38 cellular contexts compared by ENCODE assay signal in the genomic region with DNA sequence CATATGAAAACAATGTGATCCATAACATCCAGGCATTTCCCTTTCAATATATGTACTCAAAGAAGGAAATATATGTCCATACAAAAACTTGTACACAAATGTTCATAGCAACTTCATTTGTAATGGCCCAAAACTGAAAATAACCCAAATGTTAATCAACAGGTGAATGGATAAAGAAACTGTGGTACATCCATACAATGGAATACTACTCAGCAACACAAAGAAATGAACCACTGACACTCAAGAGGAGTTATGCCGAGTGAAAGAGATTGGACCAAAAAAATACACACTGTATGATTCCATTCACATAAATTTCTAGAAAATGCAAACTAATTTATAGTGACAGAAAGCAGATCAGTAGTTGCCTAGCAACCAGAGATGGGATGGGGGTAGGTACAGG.
"Had no signal": no experiment of that assay in that cellular context is flagged by ENCODE, and none has a peak within 500 bp of the region (broad histone marks: within the 10 kb centered on the region; RNA-seq: fewer than 3 reads in every experiment).

No MANE protein-coding gene starts in this region.

- H3K4me3 ChIP-seq: adrenal gland, ascending aorta, cardiac muscle cell had no signal

- H3K4me1 ChIP-seq: ascending aorta had no signal

- H3K27me3 Mint-ChIP-seq: activated B cell treated with CpG ODN at 0.5 μM for 24 hours; activated CD4-positive, alpha-beta memory T cell treated with anti-CD3 and anti-CD28 coated beads for 36 hours; activated CD4-positive, alpha-beta T cell treated with anti-CD3 and anti-CD28 coated beads, Interleukin-2, amount 10 ng/mL, durations not matched to agents 24 days and 14 days; activated CD8-positive, alpha-beta T cell treated with anti-CD3 and anti-CD28 coated beads for 36 hours; activated naive CD8-positive, alpha-beta T cell treated with anti-CD3 and anti-CD28 coated beads, Interleukin-2, amount 10 ng/mL, durations not matched to agents 7 days and 5 days; activated T-helper 17 cell treated with anti-CD3 and anti-CD28 coated beads, Interleukin-2, amount 50 U/mL, for 72 hours; brain had no signal

- H3K27me3 ChIP-seq: adrenal gland, ascending aorta, cardiac muscle cell had no signal

- H3K4me1 Mint-ChIP-seq: brain had no signal

- H3K27ac Mint-ChIP-seq: activated B cell treated with CpG ODN at 0.5 μM for 24 hours; activated CD4-positive, alpha-beta memory T cell treated with anti-CD3 and anti-CD28 coated beads for 36 hours; activated CD4-positive, alpha-beta T cell treated with anti-CD3 and anti-CD28 coated beads, Interleukin-2, amount 10 ng/mL, durations not matched to agents 24 days and 14 days; activated CD8-positive, alpha-beta T cell treated with anti-CD3 and anti-CD28 coated beads for 36 hours; activated naive CD4-positive, alpha-beta T cell treated with anti-CD3 and anti-CD28 coated beads for 36 hours; activated naive CD4-positive, alpha-beta T cell treated with anti-CD3 and anti-CD28 coated beads, Interleukin-2, amount 50 U/mL, for 72 hours; activated naive CD8-positive, alpha-beta T cell treated with anti-CD3 and anti-CD28 coated beads, Interleukin-2, amount 10 ng/mL, durations not matched to agents 7 days and 5 days; activated T-cell treated with anti-CD3 and anti-CD28 coated beads, Interleukin-2, amount 50 U/mL, for 72 hours; activated T-helper 1 cell treated with anti-CD3 and anti-CD28 coated beads, Interleukin-12 subunit alpha, Interleukin-12 subunit beta, Interleukin-2, Interleukin-4 antibody, amounts not matched to agents 30 ng/mL and 10 ng/mL and 1 ng/mL, durations not matched to agents 14 hours and 24 hours and 36 hours; activated T-helper 17 cell treated with anti-CD3 and anti-CD28 coated beads, Interleukin-2, amount 50 U/mL, for 72 hours; brain; T-helper 1 cell treated with Interleukin-12 subunit alpha and Interleukin-12 subunit beta and Interleukin-4 antibody, amounts not matched to agents 30 μg/mL and 1 μg/mL, for 36 hours; T-helper 2 cell treated with Interferon-gamma antibody and Interleukin-4, amounts not matched to agents 5 μg/mL and 100 μg/mL, for 36 hours had no signal

- FAIRE-seq: bronchial epithelial cell, colon, TTC549 had no signal

- ATAC-seq: activated CD8-positive, alpha-beta T cell treated with anti-CD3 and anti-CD28 coated beads for 36 hours; activated naive CD4-positive, alpha-beta T cell treated with anti-CD3 and anti-CD28 coated beads, Interleukin-2, amount 50 U/mL, for 72 hours; activated T-cell treated with anti-CD3 and anti-CD28 coated beads, Interleukin-2, amount 50 U/mL, for 4 hours; activated T-cell treated with anti-CD3 and anti-CD28 coated beads, Interleukin-2, amount 50 U/mL, for 72 hours; activated T-helper 17 cell treated with anti-CD3 and anti-CD28 coated beads, Interleukin-2, amount 50 U/mL, for 72 hours had no signal

- H3K9me3 ChIP-seq: adrenal gland, ascending aorta had no signal

- H3K4me3 Mint-ChIP-seq: activated B cell treated with CpG ODN at 0.5 μM for 24 hours; activated CD4-positive, alpha-beta memory T cell treated with anti-CD3 and anti-CD28 coated beads for 36 hours; activated CD4-positive, alpha-beta T cell treated with anti-CD3 and anti-CD28 coated beads, Interleukin-2, amount 10 ng/mL, durations not matched to agents 24 days and 14 days; activated CD8-positive, alpha-beta T cell treated with anti-CD3 and anti-CD28 coated beads for 36 hours; activated naive CD4-positive, alpha-beta T cell treated with anti-CD3 and anti-CD28 coated beads for 36 hours; activated naive CD8-positive, alpha-beta T cell treated with anti-CD3 and anti-CD28 coated beads, Interleukin-2, amount 10 ng/mL, durations not matched to agents 7 days and 5 days; activated T-cell treated with anti-CD3 and anti-CD28 coated beads, Interleukin-2, amount 50 U/mL, for 4 hours; activated T-cell treated with anti-CD3 and anti-CD28 coated beads, Interleukin-2, amount 50 U/mL, for 72 hours; activated T-helper 1 cell treated with anti-CD3 and anti-CD28 coated beads, Interleukin-12 subunit alpha, Interleukin-12 subunit beta, Interleukin-2, Interleukin-4 antibody, amounts not matched to agents 30 ng/mL and 10 ng/mL and 1 ng/mL, durations not matched to agents 14 hours and 24 hours and 36 hours; activated T-helper 17 cell treated with anti-CD3 and anti-CD28 coated beads, Interleukin-2, amount 50 U/mL, for 72 hours; brain; T-helper 1 cell treated with Interleukin-12 subunit alpha and Interleukin-12 subunit beta and Interleukin-4 antibody, amounts not matched to agents 30 μg/mL and 1 μg/mL, for 36 hours; T-helper 2 cell treated with Interferon-gamma antibody and Interleukin-4, amounts not matched to agents 5 μg/mL and 100 μg/mL, for 36 hours had no signal

- H3K36me3 ChIP-seq: cardiac muscle cell had no signal

- H3K27ac ChIP-seq: adrenal gland, ascending aorta, cardiac muscle cell, VCaP had no signal

- DNase-seq: activated B cell treated with CpG ODN at 0.5 μM for 24 hours; activated CD4-positive, alpha-beta memory T cell treated with anti-CD3 and anti-CD28 coated beads for 36 hours; activated CD4-positive, alpha-beta T cell treated with anti-CD3 and anti-CD28 coated beads for 4 hours; activated CD4-positive, alpha-beta T cell treated with anti-CD3 and anti-CD28 coated beads, Interleukin-2, amount 10 ng/mL, durations not matched to agents 24 days and 14 days; activated CD4-positive, alpha-beta T cell treated with anti-CD3 and anti-CD28 coated beads, Interleukin-2, amount 50 U/mL, for 1 hour; activated CD4-positive, alpha-beta T cell treated with anti-CD3 and anti-CD28 coated beads, Interleukin-2, amount 50 U/mL, for 4 hours; activated CD4-positive, CD25-positive, alpha-beta regulatory T cell treated with anti-CD3 and anti-CD28 coated beads, Interleukin-2, amount 50 U/mL, for 72 hours; activated CD8-positive, alpha-beta memory T cell treated with anti-CD3 and anti-CD28 coated beads, Interleukin-2, amount 50 U/mL, for 4 hours; activated CD8-positive, alpha-beta T cell treated with anti-CD3 and anti-CD28 coated beads for 36 hours; activated effector memory CD4-positive, alpha-beta T cell treated with anti-CD3 and anti-CD28 coated beads, Interleukin-2, amount 50 U/mL, for 16 hours; activated gamma-delta T cell treated with Interleukin-2 at 50 U/mL for 16 hours; activated naive CD4-positive, alpha-beta T cell; activated naive CD4-positive, alpha-beta T cell treated with anti-CD3 and anti-CD28 coated beads for 36 hours; activated naive CD4-positive, alpha-beta T cell treated with anti-CD3 and anti-CD28 coated beads, Interleukin-2, amount 50 U/mL, for 16 hours; activated naive CD8-positive, alpha-beta T cell treated with anti-CD3 and anti-CD28 coated beads, Interleukin-2, amount 10 ng/mL, durations not matched to agents 7 days and 5 days; activated T-cell treated with anti-CD3 and anti-CD28 coated beads for 4 hours; activated T-cell treated with anti-CD3 and anti-CD28 coated beads, Interleukin-2, amount 50 U/mL, for 1 hour; activated T-cell treated with anti-CD3 and anti-CD28 coated beads, Interleukin-2, amount 50 U/mL, for 4 hours; activated T-cell treated with anti-CD3 and anti-CD28 coated beads, Interleukin-2, amount 50 U/mL, for 72 hours; adrenal gland; amniotic stem cell; anterior cingulate cortex; caudate nucleus; T-helper 1 cell; T-helper 2 cell; T-helper 9 cell had no signal
